In the genomic region with DNA sequence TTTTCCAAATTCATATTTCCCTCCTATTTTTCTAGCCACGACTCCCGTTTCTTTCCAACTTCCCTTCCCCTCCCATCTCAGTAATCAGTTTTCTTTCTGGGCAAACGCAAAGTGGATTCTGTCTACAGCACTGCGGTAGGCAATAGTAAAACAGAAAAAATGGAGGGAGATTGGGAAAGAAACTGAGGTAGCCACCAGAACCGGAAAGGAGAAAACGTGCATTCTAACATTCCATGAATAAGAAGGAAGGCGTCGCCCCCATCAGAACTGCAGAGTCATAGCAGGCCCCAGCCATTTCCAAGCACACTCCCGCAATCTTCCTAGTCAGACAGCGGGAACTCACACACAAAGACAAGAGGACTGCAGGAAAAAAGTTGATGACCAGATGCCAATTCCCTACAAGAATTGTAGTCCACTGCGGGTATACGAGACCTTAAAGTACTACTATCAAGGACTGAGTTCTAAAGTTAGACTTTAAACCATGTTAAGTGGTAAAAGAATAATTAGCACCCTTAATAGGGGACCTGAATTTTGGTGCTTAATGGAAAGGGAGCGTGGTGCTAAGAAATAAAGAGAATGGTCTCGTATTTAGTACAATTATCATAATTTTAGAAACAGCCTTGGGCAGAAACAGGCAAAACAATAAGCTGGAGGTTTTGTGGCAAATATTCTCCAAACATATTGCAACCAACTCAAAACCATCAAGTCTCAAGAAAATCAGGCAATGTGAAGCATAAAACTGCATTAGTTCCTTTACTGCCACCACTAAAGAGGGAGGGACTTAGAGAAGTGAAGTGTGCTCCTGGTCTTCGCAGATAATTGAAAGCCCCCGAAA, we compare ENCODE assay signal across 8 cellular contexts. TPM values are rescaled to one million over a fixed set of nuclear protein-coding genes. Genes with fewer than 3 reads are reported as not detected.
DNase-seq lines count a peak whose midpoint lies in the region; ATAC-seq and TF ChIP-seq lines count a peak whose summit lies in the region.

No MANE protein-coding gene starts in this region.

- H4K20me1 ChIP-seq in Loucy (ENCODE audit: insufficient read depth, low read length, poor library complexity, severe bottlenecking) = peaks cover 27% of the 10 kb centered on the region

- H3K4me1 ChIP-seq in Loucy (ENCODE audit: insufficient read depth, low read length, poor library complexity, severe bottlenecking) (peaks cover 46% of the 10 kb centered on the region), mucosa of stomach (ENCODE audit: control insufficient read depth, insufficient read depth, low read length) (peaks cover 6% of the 10 kb centered on the region), uterus (peaks cover 4 to 9% of the 10 kb centered on the region in 2 donors)

- no peaks in the 10 kb centered on the region for H3K9me2 ChIP-seq in Loucy (replicated peaks; ENCODE audit: low read depth, low read length)

- H3K36me3 ChIP-seq in Loucy (ENCODE audit: insufficient read depth, low read length) (peaks cover 5% of the 10 kb centered on the region; the same call in 1 of the 2 replicates), mucosa of stomach (ENCODE audit: control insufficient read depth, insufficient read depth, low read length) (no peaks in the 10 kb centered on the region), uterus (peaks cover 0 to 3% of the 10 kb centered on the region in 2 donors)

- peaks cover 49% of the 10 kb centered on the region for H3K79me2 ChIP-seq in Loucy (ENCODE audit: insufficient read depth, low read length)

- H3K4me2 ChIP-seq in Loucy (ENCODE audit: low read depth, low read length, poor library complexity, severe bottlenecking) = peak overlapping the region; percentile 77

- no peak for TF ChIP-seq POLR2A in erythroblast (IDR thresholded peaks at IDR 0.05; ENCODE audit: low read length)
- no peak for TF ChIP-seq POLR2A in uterus (IDR thresholded peaks at IDR 0.05)

- DNase-seq in Daoy (ENCODE audit: low read depth) = peak; percentile 89
- DNase-seq in SW480 (ENCODE audit: low spot score) = peak; percentile 84
- DNase-seq in erythroblast (lab: John Stamatoyannopoulos, UW) = peak; percentile 4 to 28
- DNase-seq in uterus = peak; percentile 39 to 49
- DNase-seq in OCI-M2 (lab: John Stamatoyannopoulos, UW; ENCODE audit: unreplicated experiment) = no peak

- H2AFZ ChIP-seq in Loucy (ENCODE audit: low read length) = no peak overlapping the region

- no peak; the same call in 1 of the 2 replicates for TF ChIP-seq CTCF in Loucy (conservative IDR thresholded peaks at IDR 0.05; ENCODE audit: low read length)
- peak in 2 of 4 experiments; percentile 5 to 23 for TF ChIP-seq CTCF in uterus (IDR thresholded peaks at IDR 0.05)

- H3K4me3 ChIP-seq in Loucy (ENCODE audit: low read length, poor library complexity, severe bottlenecking) (peak overlapping the region; percentile 82), mucosa of stomach (ENCODE audit: low read length) (no peak overlapping the region), uterus (peak overlapping the region; percentile 73 to 80)

- intact Hi-C loops in uterus (cut with DNase I; ENCODE audit: low total_unique reads) = no loop called here

- H3K27me3 ChIP-seq in Loucy (ENCODE audit: insufficient read depth, low read length, poor library complexity, severe bottlenecking) = no peaks in the 10 kb centered on the region
- peaks cover 12% of the 10 kb centered on the region for H3K27me3 ChIP-seq in mucosa of stomach (ENCODE audit: control insufficient read depth, insufficient read depth, low read length)
- H3K27me3 ChIP-seq in uterus = no peaks in the 10 kb centered on the region

- no peak for ATAC-seq in HG03469 (IDR thresholded peaks at IDR 0.05; ENCODE audit: unreplicated experiment)

- H3K9me3 ChIP-seq in Loucy (ENCODE audit: insufficient read depth, low read depth, low read length) (no peaks in the 10 kb centered on the region), mucosa of stomach (ENCODE audit: control insufficient read depth, low read length) (no peaks in the 10 kb centered on the region), uterus (no peaks in the 10 kb centered on the region)

- H3K27ac ChIP-seq in uterus = peak overlapping the region; percentile 94 to 95

- no peaks in the 10 kb centered on the region; the same call in 1 of the 2 replicates for H3F3A ChIP-seq in Loucy (ENCODE audit: low read depth)

- peak overlapping the region; percentile 65 for H3K9ac ChIP-seq in Loucy (ENCODE audit: low read depth, low read length, poor library complexity, severe bottlenecking)
- H3K9ac ChIP-seq in mucosa of stomach (ENCODE audit: low read length) = peak overlapping the region; percentile 60

RNA-seq across cellular contexts. Expression of gene PFN2, which starts 1.4 kb away (rescaled TPM):
- 243 and 282 TPM in 2 replicates for total RNA-seq in Daoy (2014; rRNA removed; shearing (Covaris generic))
- 100 to 1,000 TPM; 106 to 206 (median 183) TPM for total RNA-seq in uterus
